Comparison of ENCODE assay signal across 8 cellular contexts in genomic region chr3:9396632-9397330, GRCh38. TPM values are rescaled to one million over a fixed set of nuclear protein-coding genes. Genes with fewer than 3 reads are reported as not detected.
DNase-seq lines count a peak whose midpoint lies in the region; ATAC-seq and TF ChIP-seq lines count a peak whose summit lies in the region.

No MANE protein-coding gene starts in this region.

- ATAC-seq in GM19452 (IDR thresholded peaks at IDR 0.05; ENCODE audit: unreplicated experiment): peak; percentile 73
- ATAC-seq in HG03575 (IDR thresholded peaks at IDR 0.05; ENCODE audit: extremely low read depth, insufficient number of reproducible peaks, low FRiP score, unreplicated experiment): peak; percentile 64

- peaks cover 2 to 11% (median 8%) of the 10 kb centered on the region in 4 donors for H3K36me3 ChIP-seq in liver (ENCODE audit: control insufficient read depth in 4 of 4, insufficient read depth in 3 of 4, low read depth in 1 of 4, low read length in 3 of 4)

- TF ChIP-seq CTCF in dorsolateral prefrontal cortex (IDR thresholded peaks at IDR 0.05 in 54 of 56, conservative IDR thresholded peaks at IDR 0.05 in 2 of 56; ENCODE audit: low read depth in 1 of 56, partially characterized antibody in 56 of 56) (peak in 9 of 56 donors; percentile 6 to 18 (median 10)), liver (IDR thresholded peaks at IDR 0.05; ENCODE audit: low read depth, low read length, missing input control) (no peak)

- H3K4me1 Mint-ChIP-seq in activated CD4-positive, alpha-beta memory T cell treated with anti-CD3 and anti-CD28 coated beads for 36 hours (ENCODE audit: low read depth): peaks cover 63% of the 10 kb centered on the region

- H3K4me1 ChIP-seq in liver (ENCODE audit: control insufficient read depth in 4 of 4, insufficient read depth in 4 of 4, low read length in 3 of 4): peaks cover 2 to 47% (median 41%) of the 10 kb centered on the region in 4 donors

- CTCF ChIA-PET in activated CD4-positive, alpha-beta memory T cell treated with anti-CD3 and anti-CD28 coated beads for 36 hours (lab: Charles Lee): interaction anchor here (0.9 to 1.5 kb wide), 2 partner anchors 19 to 44 kb away, joined by 3 to 6 read pairs; no protein-coding TSS in a partner anchor

- no peaks in the 10 kb centered on the region for H3K9me3 Mint-ChIP-seq in activated CD4-positive, alpha-beta memory T cell treated with anti-CD3 and anti-CD28 coated beads for 36 hours

- intact Hi-C loops in activated CD4-positive, alpha-beta memory T cell treated with anti-CD3 and anti-CD28 coated beads for 36 hours (cut with micrococcal nuclease): loop anchor here (1.0 to 10.0 kb wide), 14 partner anchors 33 to 852 kb away; partner anchors contain the start of genes ARPC4, BRPF1, CRELD1 and EMC3
- intact Hi-C loops in dorsolateral prefrontal cortex (cut with DNase I): loop anchor here (1.0 to 5.0 kb wide), 3 partner anchors 27 to 106 kb away; partner anchors contain the start of gene THUMPD3 (in 2 of the 2)

- H3K27ac ChIP-seq in dorsolateral prefrontal cortex (peak overlapping the region; percentile 77 to 100 (median 98)), liver (ENCODE audit: low read depth in 1 of 2, low read length in 2 of 2) (peak overlapping the region; percentile 85 to 98)

- no peaks in the 10 kb centered on the region for H3K27me3 ChIP-seq in dorsolateral prefrontal cortex
- no peaks in the 10 kb centered on the region for H3K27me3 ChIP-seq in liver (ENCODE audit: control insufficient read depth in 4 of 4, insufficient read depth in 4 of 4, low read length in 3 of 4)

- TF ChIP-seq RAD21 in liver (IDR thresholded peaks at IDR 0.05): no peak

- POLR2A ChIA-PET in activated CD4-positive, alpha-beta memory T cell treated with anti-CD3 and anti-CD28 coated beads for 36 hours (lab: Charles Lee): interaction anchor here (0.6 to 5.8 kb wide), 18 partner anchors 8 to 851 kb away, joined by 3 to 72 read pairs (median 4); partner anchors contain the start of genes ARPC4, BRPF1, MTMR14 and TATDN2

- DNase-seq in CD1c-positive myeloid dendritic cell (ENCODE audit: extremely low spot score) (peak; percentile 99), NCI-H82 (lab: John Stamatoyannopoulos, UW) (peak; percentile 98), dorsolateral prefrontal cortex (peak; percentile 97 to 98 (median 97))
- peak; percentile 98 for DNase-seq in activated CD4-positive, alpha-beta memory T cell treated with anti-CD3 and anti-CD28 coated beads for 36 hours
- DNase-seq in stimulated activated CD4-positive, alpha-beta T cell treated with anti-CD3 and anti-CD28 coated beads, Interleukin-4, amount 100 ng/mL, for 1 hour: peak; percentile 96

- H3K9me3 ChIP-seq in liver (ENCODE audit: control insufficient read depth in 4 of 4, low read length in 3 of 4): no peaks in the 10 kb centered on the region

- H3K9ac ChIP-seq in liver (ENCODE audit: low read depth in 1 of 2, low read length in 2 of 2): peak overlapping the region in 1 of 2 donors; percentile 30

- peak overlapping the region; percentile 99 for H3K27ac Mint-ChIP-seq in activated CD4-positive, alpha-beta memory T cell treated with anti-CD3 and anti-CD28 coated beads for 36 hours

- WGBS in liver: under 1% methylated on average over 71 of the region's 71 CpGs

- H3K27me3 Mint-ChIP-seq in activated CD4-positive, alpha-beta memory T cell treated with anti-CD3 and anti-CD28 coated beads for 36 hours: no peaks in the 10 kb centered on the region

- H3K4me3 Mint-ChIP-seq in activated CD4-positive, alpha-beta memory T cell treated with anti-CD3 and anti-CD28 coated beads for 36 hours: peak overlapping the region; percentile 97

- peaks cover 47% of the 10 kb centered on the region for H3K36me3 Mint-ChIP-seq in activated CD4-positive, alpha-beta memory T cell treated with anti-CD3 and anti-CD28 coated beads for 36 hours

- H3K4me3 ChIP-seq in dorsolateral prefrontal cortex (peak overlapping the region; percentile 57 to 99 (median 90)), liver (ENCODE audit: low read depth in 1 of 3, low read length in 3 of 3) (peak overlapping the region; percentile 68 to 96 (median 70))

TF ChIP-seq in liver, 16 proteins besides CTCF, POLR2A, EP300 and RAD21:
- no peak for TF ChIP-seq FOXA1 (IDR thresholded peaks at IDR 0.05)
- peak in 1 of 2 donors; percentile 83 for TF ChIP-seq EGR1 (IDR thresholded peaks at IDR 0.05; ENCODE audit: low read depth in 2 of 2)
- TF ChIP-seq MAX (IDR thresholded peaks at IDR 0.05): peak; percentile 86
- peak in 1 of 2 donors; percentile 19 for TF ChIP-seq JUND (IDR thresholded peaks at IDR 0.05)
- peak; percentile 93 for TF ChIP-seq SP1 (IDR thresholded peaks at IDR 0.05)
- TF ChIP-seq, protein P1, sequence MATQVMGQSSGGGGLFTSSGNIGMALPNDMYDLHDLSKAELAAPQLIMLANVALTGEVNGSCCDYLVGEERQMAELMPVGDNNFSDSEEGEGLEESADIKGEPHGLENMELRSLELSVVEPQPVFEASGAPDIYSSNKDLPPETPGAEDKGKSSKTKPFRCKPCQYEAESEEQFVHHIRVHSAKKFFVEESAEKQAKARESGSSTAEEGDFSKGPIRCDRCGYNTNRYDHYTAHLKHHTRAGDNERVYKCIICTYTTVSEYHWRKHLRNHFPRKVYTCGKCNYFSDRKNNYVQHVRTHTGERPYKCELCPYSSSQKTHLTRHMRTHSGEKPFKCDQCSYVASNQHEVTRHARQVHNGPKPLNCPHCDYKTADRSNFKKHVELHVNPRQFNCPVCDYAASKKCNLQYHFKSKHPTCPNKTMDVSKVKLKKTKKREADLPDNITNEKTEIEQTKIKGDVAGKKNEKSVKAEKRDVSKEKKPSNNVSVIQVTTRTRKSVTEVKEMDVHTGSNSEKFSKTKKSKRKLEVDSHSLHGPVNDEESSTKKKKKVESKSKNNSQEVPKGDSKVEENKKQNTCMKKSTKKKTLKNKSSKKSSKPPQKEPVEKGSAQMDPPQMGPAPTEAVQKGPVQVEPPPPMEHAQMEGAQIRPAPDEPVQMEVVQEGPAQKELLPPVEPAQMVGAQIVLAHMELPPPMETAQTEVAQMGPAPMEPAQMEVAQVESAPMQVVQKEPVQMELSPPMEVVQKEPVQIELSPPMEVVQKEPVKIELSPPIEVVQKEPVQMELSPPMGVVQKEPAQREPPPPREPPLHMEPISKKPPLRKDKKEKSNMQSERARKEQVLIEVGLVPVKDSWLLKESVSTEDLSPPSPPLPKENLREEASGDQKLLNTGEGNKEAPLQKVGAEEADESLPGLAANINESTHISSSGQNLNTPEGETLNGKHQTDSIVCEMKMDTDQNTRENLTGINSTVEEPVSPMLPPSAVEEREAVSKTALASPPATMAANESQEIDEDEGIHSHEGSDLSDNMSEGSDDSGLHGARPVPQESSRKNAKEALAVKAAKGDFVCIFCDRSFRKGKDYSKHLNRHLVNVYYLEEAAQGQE (IDR thresholded peaks at IDR 0.05): no peak
- TF ChIP-seq, protein P2, sequence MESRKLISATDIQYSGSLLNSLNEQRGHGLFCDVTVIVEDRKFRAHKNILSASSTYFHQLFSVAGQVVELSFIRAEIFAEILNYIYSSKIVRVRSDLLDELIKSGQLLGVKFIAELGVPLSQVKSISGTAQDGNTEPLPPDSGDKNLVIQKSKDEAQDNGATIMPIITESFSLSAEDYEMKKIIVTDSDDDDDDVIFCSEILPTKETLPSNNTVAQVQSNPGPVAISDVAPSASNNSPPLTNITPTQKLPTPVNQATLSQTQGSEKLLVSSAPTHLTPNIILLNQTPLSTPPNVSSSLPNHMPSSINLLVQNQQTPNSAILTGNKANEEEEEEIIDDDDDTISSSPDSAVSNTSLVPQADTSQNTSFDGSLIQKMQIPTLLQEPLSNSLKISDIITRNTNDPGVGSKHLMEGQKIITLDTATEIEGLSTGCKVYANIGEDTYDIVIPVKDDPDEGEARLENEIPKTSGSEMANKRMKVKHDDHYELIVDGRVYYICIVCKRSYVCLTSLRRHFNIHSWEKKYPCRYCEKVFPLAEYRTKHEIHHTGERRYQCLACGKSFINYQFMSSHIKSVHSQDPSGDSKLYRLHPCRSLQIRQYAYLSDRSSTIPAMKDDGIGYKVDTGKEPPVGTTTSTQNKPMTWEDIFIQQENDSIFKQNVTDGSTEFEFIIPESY (IDR thresholded peaks at IDR 0.05): peak; percentile 98
- no peak for TF ChIP-seq FOXA2 (IDR thresholded peaks at IDR 0.05)
- TF ChIP-seq RXRA (IDR thresholded peaks at IDR 0.05): peak in 1 of 2 donors; percentile 17
- peak; percentile 96 for TF ChIP-seq YY1 (IDR thresholded peaks at IDR 0.05)
- TF ChIP-seq NR2F2 (IDR thresholded peaks at IDR 0.05): peak; percentile 12
- peak; percentile 70 to 90 for TF ChIP-seq GABPA (IDR thresholded peaks at IDR 0.05 in 1 of 2, conservative IDR thresholded peaks at IDR 0.05 in 1 of 2)

RNA-seq across cellular contexts. Expression of gene SETD5, which starts 0.6 kb away (rescaled TPM):
- total RNA-seq in activated CD4-positive, alpha-beta memory T cell treated with anti-CD3 and anti-CD28 coated beads for 36 hours: 100 to 1,000 TPM in 1 of 2 experiments, 10 to 100 TPM in 1; 98.0 to 103 TPM
- 100 to 1,000 TPM; 112 to 213 (median 164) TPM for total RNA-seq in dorsolateral prefrontal cortex
- total RNA-seq in liver: 10 to 100 TPM; 20.6 to 76.6 TPM
- polyA plus RNA-seq in liver: 10 to 100 TPM; 17.9 to 28.0 TPM

RNA-seq across cellular contexts. Expression of gene THUMPD3, which starts 33.9 kb away (rescaled TPM):
- 10 to 100 TPM; 55.8 to 60.6 TPM for total RNA-seq in activated CD4-positive, alpha-beta memory T cell treated with anti-CD3 and anti-CD28 coated beads for 36 hours
- total RNA-seq in dorsolateral prefrontal cortex (10 to 100 TPM; 25.3 to 57.4 (median 39.8) TPM), liver (10 to 100 TPM; 21.9 to 24.5 TPM)
- 10 to 100 TPM; 20.1 to 21.4 TPM for polyA plus RNA-seq in liver

Comparison
In these comparisons a context has a peak if more than half of its experiments do, and no peak if none do; other contexts are left out.
1. Peak in every context shown above with its lines: DNase-seq, ATAC-seq, H3K4me3 ChIP-seq and H3K27ac ChIP-seq.